ENCODE assay signal across 8 cellular contexts in genomic region chr10:97648557-97649404, GRCh38. TPM values are rescaled to one million over a fixed set of nuclear protein-coding genes. Genes with fewer than 3 reads are reported as not detected.
DNase-seq lines count a peak whose midpoint lies in the region; ATAC-seq and TF ChIP-seq lines count a peak whose summit lies in the region.

No MANE protein-coding gene starts in this region.

- H3K4me1 ChIP-seq in right lobe of liver (no peaks in the 10 kb centered on the region), thyroid gland (peaks cover 0 to 12% of the 10 kb centered on the region in 2 donors)

- H3K4me3 ChIP-seq in right lobe of liver (no peak overlapping the region), thyroid gland (replicated peaks in 1 of 3) (no peak overlapping the region)

- intact Hi-C loops in right lobe of liver (cut with DNase I), result no loop called here
- intact Hi-C loops in thyroid gland (cut with DNase I), result no loop called here

- 60% methylated on average over 5 of the region's 5 CpGs for WGBS in right lobe of liver (ENCODE audit: insufficient coverage, low coverage, low lambda C conversion rate, missing lambda C conversion rate)
- WGBS in thyroid gland, 2 donors, result 81% methylated on average over 5 of the region's 5 CpGs

- DNase-seq in 8988T (peak; percentile 49), SW 1271 (lab: John Stamatoyannopoulos, UW) (peak; percentile 69 to 88), right lobe of liver (no peak), thyroid gland (no peak), NCI-H146 (lab: John Stamatoyannopoulos, UW) (no peak)

- H3K27ac ChIP-seq in cingulate gyrus (ENCODE audit: low read depth, low read length), result peak overlapping the region; percentile 51
- peak overlapping the region in 2 of 3 donors; percentile 41 to 55 for H3K27ac ChIP-seq in right lobe of liver
- peak overlapping the region in 2 of 3 donors; percentile 27 to 46 for H3K27ac ChIP-seq in thyroid gland

- TF ChIP-seq CTCF in right lobe of liver (IDR thresholded peaks at IDR 0.05) (no peak), thyroid gland (IDR thresholded peaks at IDR 0.05) (no peak)

- H3K27me3 ChIP-seq in right lobe of liver, result no peaks in the 10 kb centered on the region
- H3K27me3 ChIP-seq in thyroid gland, result no peaks in the 10 kb centered on the region

- peak; percentile 52 for TF ChIP-seq POLR2A in right lobe of liver (IDR thresholded peaks at IDR 0.05)
- no peak for TF ChIP-seq POLR2A in thyroid gland (IDR thresholded peaks at IDR 0.05)

- ATAC-seq in GM18861 (IDR thresholded peaks at IDR 0.05; ENCODE audit: unreplicated experiment) (peak; percentile 69), HG03108 (IDR thresholded peaks at IDR 0.05; ENCODE audit: unreplicated experiment) (peak; percentile 85), right lobe of liver (peak; percentile 71 to 87 (median 86))

- H3K9me3 ChIP-seq in right lobe of liver (no peaks in the 10 kb centered on the region), thyroid gland (no peaks in the 10 kb centered on the region)

- H3K36me3 ChIP-seq in right lobe of liver, result peaks cover 7 to 21% (median 10%) of the 10 kb centered on the region in 4 donors
- peaks cover 23 to 24% of the 10 kb centered on the region in 2 donors for H3K36me3 ChIP-seq in thyroid gland

RNA-seq across cellular contexts. Expression of gene PI4K2A, which starts 8.3 kb away (rescaled TPM):
- 10 to 100 TPM in 3 of 6 experiments, 1 to 10 TPM in 3; 6.2 to 18.1 (median 11.4) TPM for total RNA-seq in right lobe of liver
- total RNA-seq in thyroid gland, result 10 to 100 TPM; 19.9 to 31.3 (median 24.1) TPM

RNA-seq across cellular contexts. Expression of gene MORN4, which starts 15.5 kb away (rescaled TPM):
- total RNA-seq in right lobe of liver, result 1 to 10 TPM in 4 of 6 experiments, under 1 TPM in 2; 0.69 to 3.9 (median 1.6) TPM
- 10 to 100 TPM in 2 of 4 donors, 1 to 10 TPM in 2; 4.6 to 18.9 (median 9.7) TPM for total RNA-seq in thyroid gland

RNA-seq across cellular contexts. Expression of gene AVPI1, which starts 38.3 kb away (rescaled TPM):
- total RNA-seq in right lobe of liver, result 10 to 100 TPM; 10.3 to 27.0 (median 20.2) TPM
- 10 to 100 TPM in 2 of 4 donors, 1 to 10 TPM in 2; 6.7 to 17.8 (median 11.2) TPM for total RNA-seq in thyroid gland

RNA-seq across cellular contexts. Expression of gene C10orf62, which starts 59.3 kb away (rescaled TPM):
- total RNA-seq in right lobe of liver (1 to 10 TPM in 5 of 6 experiments, not detected in 1; 1.2 to 4.1 (median 2.2) TPM), thyroid gland (1 to 10 TPM in 2 of 4 donors, not detected in 2; 1.0 to 1.1 TPM)

Comparison
In these comparisons a context has a peak if more than half of its experiments do, and no peak if none do; other contexts are left out.
1. DNase-seq: peak in 8988T (single experiment) and SW 1271 (2 of 2); none in right lobe of liver (0 of 3), thyroid gland (0 of 2) and NCI-H146 (single experiment).
2. Peak in every context shown above with its lines, with median percentiles within 50 percentile points of each other: ATAC-seq and H3K27ac ChIP-seq.